Comparison of ENCODE assay signal across 20 cellular contexts in the genomic region with DNA sequence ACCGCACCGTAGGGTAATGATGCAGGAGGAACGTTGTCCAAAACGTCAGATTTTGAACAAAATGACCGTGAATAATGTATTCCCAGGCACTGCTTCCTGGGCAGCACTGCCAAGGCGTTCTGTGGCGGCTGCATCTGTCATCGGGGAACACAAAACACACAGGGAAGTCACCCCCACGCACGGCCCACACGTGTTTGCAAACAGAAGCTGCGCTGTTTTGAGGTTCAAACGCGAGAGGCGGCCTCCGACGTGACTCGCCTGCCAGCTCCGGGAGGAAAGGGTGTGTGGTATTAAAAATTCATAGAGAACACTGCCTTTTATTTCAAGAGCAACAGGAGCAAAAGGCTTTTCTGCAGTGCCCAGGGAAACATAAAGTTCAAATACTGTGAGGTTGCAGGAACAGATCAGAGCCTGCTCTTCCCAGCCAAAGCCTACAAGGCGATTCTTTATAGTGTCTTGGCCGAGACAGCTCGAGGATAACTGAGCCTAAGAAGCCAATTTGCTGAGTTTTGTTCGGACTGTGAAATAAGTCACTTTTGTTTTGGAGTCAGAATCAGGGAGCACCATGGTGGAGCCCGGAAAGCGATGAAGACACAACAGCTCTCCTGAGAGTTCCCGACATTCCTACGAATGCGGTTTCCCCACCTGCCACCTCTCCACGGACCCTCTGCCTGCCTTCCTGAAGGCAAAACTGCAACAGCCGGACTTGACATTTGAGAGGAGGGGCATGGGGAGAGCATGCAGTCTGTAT.
"Had no signal": no experiment of that assay in that cellular context is flagged by ENCODE, and none has a peak within 500 bp of the region (broad histone marks: within the 10 kb centered on the region; RNA-seq: fewer than 3 reads in every experiment).

No MANE protein-coding gene starts in this region.

- H3K27ac ChIP-seq: ascending aorta, prostate gland, tibial nerve had no signal

- H3K4me1 ChIP-seq: ascending aorta, prostate gland, tibial nerve had no signal

- H3K27me3 ChIP-seq: ascending aorta, tibial nerve had no signal

- FAIRE-seq: endometrium, frontal cortex had no signal

- H3K36me3 ChIP-seq: ascending aorta, prostate gland, tibial nerve had no signal

- ATAC-seq: activated CD4-positive, CD25-positive, alpha-beta regulatory T cell treated with anti-CD3 and anti-CD28 coated beads, Interleukin-2, amount 50 U/mL, for 24 hours; activated naive CD8-positive, alpha-beta T cell treated with anti-CD3 and anti-CD28 coated beads, Interleukin-2, amount 50 U/mL, for 24 hours; activated T-cell treated with anti-CD3 and anti-CD28 coated beads, Interleukin-2, amount 50 U/mL, for 4 hours; natural killer cell; right cardiac atrium; SK-N-SH treated with all-trans-retinoic acid at 6 μM for 48 hours; stimulated activated naive CD8-positive, alpha-beta T cell treated with anti-CD3 and anti-CD28 coated beads, Interleukin-15, Interleukin-2, amounts not matched to agents 100 U/mL and 50 U/mL, for 24 hours had no signal

- DNase-seq: activated CD4-positive, alpha-beta T cell treated with anti-CD3 and anti-CD28 coated beads, Interleukin-2, amount 10 ng/mL, durations not matched to agents 7 days and 5 days; activated CD8-positive, alpha-beta memory T cell treated with anti-CD3 and anti-CD28 coated beads, Interleukin-2, amount 50 U/mL, for 4 hours; activated naive CD4-positive, alpha-beta T cell treated with anti-CD3 and anti-CD28 coated beads for 36 hours; activated naive CD8-positive, alpha-beta T cell treated with anti-CD3 and anti-CD28 coated beads, Interleukin-2, amount 50 U/mL, for 24 hours; activated T-cell treated with anti-CD3 and anti-CD28 coated beads, Interleukin-2, amount 50 U/mL, for 4 hours; cortex of kidney; erythroblast; kidney glomerular epithelial cell; natural killer cell; right cardiac atrium; stimulated activated CD4-positive, alpha-beta T cell treated with anti-CD3 and anti-CD28 coated beads, Interleukin-2, amount 100 ng/mL, for 24 hours; stimulated activated naive CD8-positive, alpha-beta T cell treated with anti-CD3 and anti-CD28 coated beads, Interleukin-15, Interleukin-2, amounts not matched to agents 100 U/mL and 50 U/mL, for 24 hours; T1000 had no signal

- H3K9me3 ChIP-seq: ascending aorta, prostate gland had no signal

- H3K4me3 ChIP-seq: ascending aorta, prostate gland, tibial nerve had no signal
